8 cellular contexts compared by ENCODE assay signal in the genomic region with DNA sequence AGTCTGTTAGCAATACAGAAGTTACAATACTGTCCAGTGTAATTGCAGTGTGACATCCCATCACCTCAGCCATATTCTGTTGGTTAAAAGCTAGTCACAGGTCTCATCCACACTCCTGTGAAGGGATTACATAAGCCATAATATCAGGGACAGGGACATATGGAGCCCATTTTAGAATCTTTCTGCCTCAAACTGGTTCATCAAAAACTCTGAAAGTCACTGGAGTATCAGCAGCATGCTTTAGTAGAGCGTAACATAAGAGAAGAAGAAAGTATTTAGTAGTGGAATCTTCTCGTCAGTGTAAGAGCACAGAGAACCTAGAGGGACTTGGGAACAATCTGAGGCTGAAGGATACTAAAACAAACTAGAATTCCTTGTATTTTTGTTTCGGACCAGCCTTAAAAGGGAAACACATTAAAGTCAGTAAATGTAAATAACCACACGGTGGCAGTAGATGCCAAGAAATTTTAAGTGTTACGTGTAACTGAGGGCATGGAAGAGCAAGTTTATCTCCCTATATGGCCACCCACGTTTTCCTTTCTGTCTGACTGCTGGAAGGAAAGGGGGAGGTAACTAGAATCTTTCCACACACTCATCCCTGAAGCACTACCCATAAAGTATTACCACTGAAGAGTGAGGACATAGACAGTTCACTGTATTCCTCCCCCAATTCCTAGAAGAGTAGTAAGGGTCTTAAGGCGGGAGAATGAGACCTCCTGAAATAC. TPM values are rescaled to one million over a fixed set of nuclear protein-coding genes. Genes with fewer than 3 reads are reported as not detected.
DNase-seq lines count a peak whose midpoint lies in the region; ATAC-seq, FAIRE-seq and TF ChIP-seq lines count a peak whose summit lies in the region.

No MANE protein-coding gene starts in this region.

- H3K9me3 ChIP-seq in A549 (no peaks in the 10 kb centered on the region), HEK293 (ENCODE audit: control insufficient read depth, insufficient read depth, low read depth, low read length) (no peaks in the 10 kb centered on the region)

- TF ChIP-seq CTCF in A549 (IDR thresholded peaks at IDR 0.05) (peak; percentile 75), HEK293 (tag by site-specific recombination; IDR thresholded peaks at IDR 0.05) (peak; percentile 62; the same call in 1 of the 2 replicates), LNCAP (IDR thresholded peaks at IDR 0.05) (peak; percentile 65), MCF 10A (IDR thresholded peaks at IDR 0.05; ENCODE audit: unreplicated experiment) (peak; percentile 49)

- TF ChIP-seq POLR2A in A549 (IDR thresholded peaks at IDR 0.05; ENCODE audit: low read length) = no peak

- DNase-seq in A549 (ENCODE audit: low read depth in 1 of 2, low spot score in 1 of 2) (peak; percentile 32 to 75), GM04504 (ENCODE audit: low read depth) (peak; percentile 77), OCI-M2 (lab: John Stamatoyannopoulos, UW; ENCODE audit: unreplicated experiment) (peak; percentile 54), MCF 10A (ENCODE audit: unreplicated experiment) (peak; percentile 90), immature natural killer cell (peak; percentile 56 to 62 (median 61)), smooth muscle cell of the brain vasculature (ENCODE audit: low read depth, low spot score) (peak; percentile 65)

- TF ChIP-seq RAD21 in A549 (conservative IDR thresholded peaks at IDR 0.05 in 1 of 2, IDR thresholded peaks at IDR 0.05 in 1 of 2) = peak; percentile 80 to 82

- no peak for FAIRE-seq in A549 (lab: Jason Lieb, UNC)

- peak overlapping the region in 1 of 2 experiments; percentile 52; a peak in 1 of 6 replicates for H3K27ac ChIP-seq in A549
- no peak overlapping the region for H3K27ac ChIP-seq in HEK293 (ENCODE audit: extremely low read depth, low read depth, low read length)

- POLR2A ChIA-PET in A549 (lab: Yijun Ruan, JAX) (no interaction called here), HEK293 (lab: Yijun Ruan, JAX) (no interaction called here), MCF 10A (lab: Yijun Ruan, JAX) (no interaction called here)

- CTCF ChIA-PET in A549 (lab: Yijun Ruan, JAX) = interaction anchor here (0.6 to 2.9 kb wide), 2 partner anchors 19 to 650 kb away, joined by 3 to 12 read pairs; no protein-coding TSS in a partner anchor
- CTCF ChIA-PET in HEK293 (lab: Yijun Ruan, JAX) = interaction anchor here (0.5 to 1.9 kb wide), 3 partner anchors 474 to 1713 kb away, joined by 3 to 7 read pairs (median 6); no protein-coding TSS in a partner anchor
- CTCF ChIA-PET in MCF 10A (lab: Yijun Ruan, JAX) = interaction anchor here (0.6 to 1.5 kb wide), 4 partner anchors 45 to 649 kb away, joined by 3 to 5 read pairs (median 4); a partner anchor contains a TSS

- H3K4me1 ChIP-seq in A549 (no peaks in the 10 kb centered on the region), HEK293 (ENCODE audit: control insufficient read depth, insufficient read depth, low read length) (no peaks in the 10 kb centered on the region)

- intact Hi-C loops in MCF 10A (cut with micrococcal nuclease) = loop anchor here (1.0 to 5.0 kb wide), 7 partner anchors 164 to 1058 kb away; a partner anchor contains a TSS

- no peaks in the 10 kb centered on the region for H3K36me3 ChIP-seq in HEK293 (ENCODE audit: control insufficient read depth in 2 of 2, insufficient read depth in 1 of 2, low read length in 2 of 2)

- peak; percentile 93 to 96 for ATAC-seq in A549

- BruUV-seq in MCF 10A (replicated peaks; lab: Mats Ljungman, UMichigan) = no TSS peak

- H3K36me3 Mint-ChIP-seq in MCF 10A (ENCODE audit: insufficient read depth, unreplicated experiment) (no peaks in the 10 kb centered on the region), immature natural killer cell (no peaks in the 10 kb centered on the region)

- H3K27ac Mint-ChIP-seq in MCF 10A (ENCODE audit: low read depth, unreplicated experiment) = no peak overlapping the region
- no peak overlapping the region for H3K27ac Mint-ChIP-seq in immature natural killer cell

- no peak for TF ChIP-seq EP300 in A549 (IDR thresholded peaks at IDR 0.05)

- H3K4me1 Mint-ChIP-seq in MCF 10A (ENCODE audit: insufficient read depth, unreplicated experiment) (no peaks in the 10 kb centered on the region), immature natural killer cell (no peaks in the 10 kb centered on the region)

- peak overlapping the region; percentile 35 for H3K4me2 ChIP-seq in A549

- H3K4me3 ChIP-seq in A549 (no peak overlapping the region), HEK293 (ENCODE audit: low read depth, low read length) (no peak overlapping the region)

- H3K9me3 Mint-ChIP-seq in MCF 10A (ENCODE audit: unreplicated experiment) (no peaks in the 10 kb centered on the region), immature natural killer cell (no peaks in the 10 kb centered on the region)

- H3K4me3 Mint-ChIP-seq in MCF 10A (ENCODE audit: unreplicated experiment) (no peak overlapping the region), immature natural killer cell (no peak overlapping the region)

- WGBS in A549 (ENCODE audit: missing lambda C conversion rate) = 16% methylated on average over 7 of the region's 7 CpGs

- H3K27me3 Mint-ChIP-seq in MCF 10A (ENCODE audit: insufficient read depth, unreplicated experiment) = no peaks in the 10 kb centered on the region
- peaks cover 0 to 4% (median 3%) of the 10 kb centered on the region in 3 donors for H3K27me3 Mint-ChIP-seq in immature natural killer cell (ENCODE audit: low read depth in 3 of 3)

TF ChIP-seq in A549, 52 proteins besides CTCF, POLR2A, EP300 and RAD21:
- no peak for TF ChIP-seq KDM1A (IDR thresholded peaks at IDR 0.05; ENCODE audit: low read depth)
- TF ChIP-seq KDM5A (IDR thresholded peaks at IDR 0.05) = no peak
- TF ChIP-seq HOXB5 (CRISPR knock-in tag; IDR thresholded peaks at IDR 0.05) = no peak
- TF ChIP-seq SMC3 (IDR thresholded peaks at IDR 0.05) = peak; percentile 75
TF ChIP-seq in A549: peak in this region for 1.

TF ChIP-seq in HEK293, 187 proteins besides CTCF, POLR2A, EP300 and RAD21 (continues in another document):
- no peak for TF ChIP-seq ZNF140 (tag by site-specific recombination; IDR thresholded peaks at IDR 0.05)
- TF ChIP-seq GLIS2 (tag by site-specific recombination; IDR thresholded peaks at IDR 0.05) = no peak
- TF ChIP-seq, protein P1, sequence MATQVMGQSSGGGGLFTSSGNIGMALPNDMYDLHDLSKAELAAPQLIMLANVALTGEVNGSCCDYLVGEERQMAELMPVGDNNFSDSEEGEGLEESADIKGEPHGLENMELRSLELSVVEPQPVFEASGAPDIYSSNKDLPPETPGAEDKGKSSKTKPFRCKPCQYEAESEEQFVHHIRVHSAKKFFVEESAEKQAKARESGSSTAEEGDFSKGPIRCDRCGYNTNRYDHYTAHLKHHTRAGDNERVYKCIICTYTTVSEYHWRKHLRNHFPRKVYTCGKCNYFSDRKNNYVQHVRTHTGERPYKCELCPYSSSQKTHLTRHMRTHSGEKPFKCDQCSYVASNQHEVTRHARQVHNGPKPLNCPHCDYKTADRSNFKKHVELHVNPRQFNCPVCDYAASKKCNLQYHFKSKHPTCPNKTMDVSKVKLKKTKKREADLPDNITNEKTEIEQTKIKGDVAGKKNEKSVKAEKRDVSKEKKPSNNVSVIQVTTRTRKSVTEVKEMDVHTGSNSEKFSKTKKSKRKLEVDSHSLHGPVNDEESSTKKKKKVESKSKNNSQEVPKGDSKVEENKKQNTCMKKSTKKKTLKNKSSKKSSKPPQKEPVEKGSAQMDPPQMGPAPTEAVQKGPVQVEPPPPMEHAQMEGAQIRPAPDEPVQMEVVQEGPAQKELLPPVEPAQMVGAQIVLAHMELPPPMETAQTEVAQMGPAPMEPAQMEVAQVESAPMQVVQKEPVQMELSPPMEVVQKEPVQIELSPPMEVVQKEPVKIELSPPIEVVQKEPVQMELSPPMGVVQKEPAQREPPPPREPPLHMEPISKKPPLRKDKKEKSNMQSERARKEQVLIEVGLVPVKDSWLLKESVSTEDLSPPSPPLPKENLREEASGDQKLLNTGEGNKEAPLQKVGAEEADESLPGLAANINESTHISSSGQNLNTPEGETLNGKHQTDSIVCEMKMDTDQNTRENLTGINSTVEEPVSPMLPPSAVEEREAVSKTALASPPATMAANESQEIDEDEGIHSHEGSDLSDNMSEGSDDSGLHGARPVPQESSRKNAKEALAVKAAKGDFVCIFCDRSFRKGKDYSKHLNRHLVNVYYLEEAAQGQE (tag by site-specific recombination; IDR thresholded peaks at IDR 0.05) = 0 out of 2 replicates have a peak, but pooled peaks have one; percentile 17
- TF ChIP-seq ZNF433 (tag by site-specific recombination; IDR thresholded peaks at IDR 0.05; ENCODE audit: low read depth) = no peak
- TF ChIP-seq, protein P2, sequence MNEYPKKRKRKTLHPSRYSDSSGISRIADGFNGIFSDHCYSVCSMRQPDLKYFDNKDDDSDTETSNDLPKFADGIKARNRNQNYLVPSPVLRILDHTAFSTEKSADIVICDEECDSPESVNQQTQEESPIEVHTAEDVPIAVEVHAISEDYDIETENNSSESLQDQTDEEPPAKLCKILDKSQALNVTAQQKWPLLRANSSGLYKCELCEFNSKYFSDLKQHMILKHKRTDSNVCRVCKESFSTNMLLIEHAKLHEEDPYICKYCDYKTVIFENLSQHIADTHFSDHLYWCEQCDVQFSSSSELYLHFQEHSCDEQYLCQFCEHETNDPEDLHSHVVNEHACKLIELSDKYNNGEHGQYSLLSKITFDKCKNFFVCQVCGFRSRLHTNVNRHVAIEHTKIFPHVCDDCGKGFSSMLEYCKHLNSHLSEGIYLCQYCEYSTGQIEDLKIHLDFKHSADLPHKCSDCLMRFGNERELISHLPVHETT (tag by site-specific recombination; IDR thresholded peaks at IDR 0.05) = no peak
- peak; percentile 42; the same call in 1 of the 2 replicates for TF ChIP-seq PRDM1 (tag by site-specific recombination; IDR thresholded peaks at IDR 0.05)
- no peak for TF ChIP-seq GFI1B (tag by site-specific recombination; IDR thresholded peaks at IDR 0.05)

RNA-seq across cellular contexts. Expression of a gene that starts 41.6 kb away (rescaled TPM):
- polyA plus RNA-seq in A549 (2011; rRNA removed) (7.0 and 7.4 TPM in 2 replicates), A549 (2017; fragmentation: RNase III; extraction: RNeasy Plus Mini Kit Qiagen cat#74134 plus additional on column Dnase treatment) (4.9 to 5.7 TPM (median 5.5 TPM) in 3 replicates), immature natural killer cell (10 to 100 TPM in 1 of 3 donors, 1 to 10 TPM in 2; 5.0 to 10.8 (median 6.1) TPM)
- 0.86 and 0.91 TPM in 2 replicates for polyA plus RNA-seq in A549 (2012; cell fraction: cytosol; rRNA removed)
- 1.00 and 1.4 TPM in 2 replicates for polyA plus RNA-seq in A549 (2012; cell fraction: nucleus; rRNA removed)
- polyA minus RNA-seq in A549 (2011; rRNA and poly(A)+ RNA removed) = 5.0 and 5.6 TPM in 2 replicates
- 8.9 and 9.1 TPM in 2 replicates for total RNA-seq in MCF 10A (2022)

RNA-seq across cellular contexts. Expression of a gene that starts 42.1 kb away (rescaled TPM):
- polyA plus RNA-seq in A549 (2011; rRNA removed) = 4.9 and 6.0 TPM in 2 replicates
- polyA plus RNA-seq in A549 (2012; cell fraction: cytosol; rRNA removed) = 0.56 and 0.65 TPM in 2 replicates
- 0.48 and 0.58 TPM in 2 replicates for polyA plus RNA-seq in A549 (2012; cell fraction: nucleus; rRNA removed)
- polyA plus RNA-seq in A549 (2017; fragmentation: RNase III; extraction: RNeasy Plus Mini Kit Qiagen cat#74134 plus additional on column Dnase treatment) = 2.0 to 2.4 TPM (median 2.2 TPM) in 3 replicates
- 8.2 and 9.1 TPM in 2 replicates for polyA minus RNA-seq in A549 (2011; rRNA and poly(A)+ RNA removed)
- total RNA-seq in MCF 10A (2022) = 7.2 and 7.4 TPM in 2 replicates
- under 1 TPM in 1 of 3 donors, not detected in 2; 0.10 TPM for polyA plus RNA-seq in immature natural killer cell
